In genomic region chr4:118836763-118837507, GRCh38 we compare ENCODE assay signal across 9 cellular contexts. TPM values are rescaled to one million over a fixed set of nuclear protein-coding genes. Genes with fewer than 3 reads are reported as not detected.
DNase-seq lines count a peak whose midpoint lies in the region; ATAC-seq and TF ChIP-seq lines count a peak whose summit lies in the region.
"Had no signal": no experiment of that assay in that cellular context is flagged by ENCODE, and none has a peak within 500 bp of the region (broad histone marks: within the 10 kb centered on the region; RNA-seq: fewer than 3 reads in every experiment).

No MANE protein-coding gene starts in this region.

- no peaks in the 10 kb centered on the region for H3K9me3 ChIP-seq in BLaER1 treated with 17β-estradiol and CSF1 and Interleukin-3, amounts not matched to agents 10 nM and 100 nM (replicated peaks in 1 of 11)
- no peaks in the 10 kb centered on the region for H3K9me3 ChIP-seq in duodenal mucosa (ENCODE audit: control insufficient read depth in 1 of 2, low read length in 2 of 2)

- H3K4me1 ChIP-seq in BLaER1 treated with 17β-estradiol and CSF1 and Interleukin-3, amounts not matched to agents 10 nM and 100 nM, result peaks cover 11 to 37% (median 29%) of the 10 kb centered on the region in 10 experiments
- peaks cover 9 to 27% of the 10 kb centered on the region in 2 donors for H3K4me1 ChIP-seq in duodenal mucosa (ENCODE audit: control insufficient read depth in 1 of 2, insufficient read depth in 2 of 2, low read length in 2 of 2)

- H3K27ac Mint-ChIP-seq in nephron progenitor cell, result no peak overlapping the region

- peaks cover 11 to 19% (median 16%) of the 10 kb centered on the region in 11 experiments for H3K36me3 ChIP-seq in BLaER1 treated with 17β-estradiol and CSF1 and Interleukin-3, amounts not matched to agents 10 nM and 100 nM
- peaks cover 0 to 13% of the 10 kb centered on the region in 2 donors for H3K36me3 ChIP-seq in duodenal mucosa (ENCODE audit: control insufficient read depth in 1 of 2, insufficient read depth in 2 of 2, low read length in 2 of 2)

- H3K9me3 Mint-ChIP-seq in nephron progenitor cell, result no peaks in the 10 kb centered on the region

- no peaks in the 10 kb centered on the region for H3K27me3 ChIP-seq in BLaER1 treated with 17β-estradiol and CSF1 and Interleukin-3, amounts not matched to agents 10 nM and 100 nM
- H3K27me3 ChIP-seq in duodenal mucosa (ENCODE audit: control insufficient read depth in 1 of 2, insufficient read depth in 2 of 2, low read length in 2 of 2), result no peaks in the 10 kb centered on the region

- H3K27me3 Mint-ChIP-seq in nephron progenitor cell (ENCODE audit: low read depth, poor library complexity), result no peaks in the 10 kb centered on the region

- peak overlapping the region in 8 of 11 experiments; percentile 64 to 92 (median 82); a peak in 12 of 22 replicates for H3K27ac ChIP-seq in BLaER1 treated with 17β-estradiol and CSF1 and Interleukin-3, amounts not matched to agents 10 nM and 100 nM
- H3K27ac ChIP-seq in duodenal mucosa (ENCODE audit: low read depth, low read length), result no peak overlapping the region

- DNase-seq in NB4 (ENCODE audit: low read depth), result no peak
- no peak for DNase-seq in nephron progenitor cell
- DNase-seq in HPDE6-E6E7 (ENCODE audit: extremely low spot score), result no peak
- no peak for DNase-seq in mesenteric fat pad (ENCODE audit: low spot score)
- no peak for DNase-seq in stimulated activated naive CD4-positive, alpha-beta T cell treated with Interleukin-2 at 50 U/mL for 16 hours (lab: John Stamatoyannopoulos, UW)
- DNase-seq: NCI-H524 treated with DMSO at 0.1 percent for 48 hours had no signal

- peak overlapping the region in 10 of 11 experiments; percentile 74 to 93 (median 86); a peak in 19 of 22 replicates for H3K9ac ChIP-seq in BLaER1 treated with 17β-estradiol and CSF1 and Interleukin-3, amounts not matched to agents 10 nM and 100 nM
- H3K9ac ChIP-seq in duodenal mucosa (ENCODE audit: low read depth in 1 of 2, low read length in 2 of 2), result peak overlapping the region; percentile 43 to 83

- peak overlapping the region; percentile 93 for H3K4me3 Mint-ChIP-seq in nephron progenitor cell

- no peak for TF ChIP-seq CTCF in NB4 (IDR thresholded peaks at IDR 0.05; ENCODE audit: low read depth, low read length)
- TF ChIP-seq CTCF in nephron progenitor cell (IDR thresholded peaks at IDR 0.05), result no peak

- H4K20me1 ChIP-seq in BLaER1 treated with 17β-estradiol and CSF1 and Interleukin-3, amounts not matched to agents 10 nM and 100 nM, result peaks cover 0 to 25% (median 0%) of the 10 kb centered on the region in 11 experiments; a peak in 5 of 22 replicates

- H3K4me3 ChIP-seq in BLaER1 treated with 17β-estradiol and CSF1 and Interleukin-3, amounts not matched to agents 10 nM and 100 nM, result peak overlapping the region; percentile 85 to 97 (median 91)
- peak overlapping the region; percentile 92 for H3K4me3 ChIP-seq in NB4 (ENCODE audit: low read depth, low read length)
- peak overlapping the region; percentile 75 to 96 for H3K4me3 ChIP-seq in duodenal mucosa (ENCODE audit: low read depth in 1 of 2, low read length in 2 of 2)

- no peak for ATAC-seq in HG03520 (IDR thresholded peaks at IDR 0.05; ENCODE audit: unreplicated experiment)

- H3K4me2 ChIP-seq in BLaER1 treated with 17β-estradiol and CSF1 and Interleukin-3, amounts not matched to agents 10 nM and 100 nM, result peak overlapping the region; percentile 80 to 91 (median 84)

- H3K36me3 Mint-ChIP-seq in nephron progenitor cell (ENCODE audit: low read depth), result peaks cover 6% of the 10 kb centered on the region

- TF ChIP-seq POLR2A in NB4 (IDR thresholded peaks at IDR 0.05; ENCODE audit: extremely low read depth, insufficient read length), result no peak

- peaks cover 20% of the 10 kb centered on the region for H3K4me1 Mint-ChIP-seq in nephron progenitor cell

RNA-seq across cellular contexts. Expression of gene SEC24D, which starts 1.0 kb away (rescaled TPM):
- 71.6 TPM for total RNA-seq in mesenteric fat pad

RNA-seq across cellular contexts. Expression of gene SYNPO2, which starts 51.7 kb away (rescaled TPM):
- total RNA-seq in mesenteric fat pad, result 89.8 TPM
